Comparison of ENCODE assay signal across 9 cellular contexts in genomic region chr2:222423632-222424280, GRCh38. TPM values are rescaled to one million over a fixed set of nuclear protein-coding genes. Genes with fewer than 3 reads are reported as not detected.
DNase-seq lines count a peak whose midpoint lies in the region; ATAC-seq and TF ChIP-seq lines count a peak whose summit lies in the region.
"Had no signal": no experiment of that assay in that cellular context is flagged by ENCODE, and none has a peak within 500 bp of the region (broad histone marks: within the 10 kb centered on the region; RNA-seq: fewer than 3 reads in every experiment).

No MANE protein-coding gene starts in this region.

- H3K4me3 ChIP-seq in esophagus squamous epithelium (peak overlapping the region; percentile 62 to 97 (median 76)), skin epidermis (peak overlapping the region; percentile 49 to 86 (median 60))

- peaks cover 7 to 57% (median 18%) of the 10 kb centered on the region in 3 donors for H3K4me1 ChIP-seq in esophagus squamous epithelium

- H3K27ac ChIP-seq in esophagus squamous epithelium = peak overlapping the region; percentile 80 to 95 (median 88)
- peak overlapping the region in 19 of 21 experiments; percentile 39 to 91 (median 80) for H3K27ac ChIP-seq in skin epidermis
- H3K27ac ChIP-seq: C4-2B had no signal

- peaks cover 0 to 47% (median 2%) of the 10 kb centered on the region in 4 donors for H3K27me3 ChIP-seq in esophagus squamous epithelium

- H3K36me3 ChIP-seq in esophagus squamous epithelium = no peaks in the 10 kb centered on the region

- no peaks in the 10 kb centered on the region for H3K9me3 ChIP-seq in esophagus squamous epithelium

- TF ChIP-seq CTCF in esophagus squamous epithelium (IDR thresholded peaks at IDR 0.05) = no peak

- TF ChIP-seq POLR2A in esophagus squamous epithelium (IDR thresholded peaks at IDR 0.05) = no peak

- 14 to 18% methylated on average over 4 to 5 of the region's 23 CpGs for WGBS in esophagus squamous epithelium, 2 donors

- intact Hi-C loops in Right ventricle myocardium superior (cut with DNase I) (no loop called here), Right ventricle myocardium inferior (cut with DNase I) (loop anchor here (2.0 to 10.0 kb wide), 2 partner anchors 103 to 141 kb away; a partner anchor contains a TSS), esophagus squamous epithelium (cut with DNase I) (loop anchor here (5.0 kb wide), 1 partner anchor 101 kb away; a partner anchor contains a TSS)

- ATAC-seq in Right ventricle myocardium superior (ENCODE audit: poor library complexity) = peak; percentile 2
- no peak for ATAC-seq in Right ventricle myocardium inferior
- ATAC-seq in HG03175 (IDR thresholded peaks at IDR 0.05; ENCODE audit: unreplicated experiment) = peak; percentile 15

- DNase-seq in Right ventricle myocardium superior = no peak
- no peak for DNase-seq in Right ventricle myocardium inferior (ENCODE audit: missing footprints)
- peak; percentile 56 to 69 for DNase-seq in activated CD4-positive, alpha-beta T cell treated with anti-CD3 and anti-CD28 coated beads, Interleukin-2, amount 50 U/mL, for 4 hours
- DNase-seq in esophagus squamous epithelium (lab: John Stamatoyannopoulos, UW) = no peak
- no peak for DNase-seq in dedifferentiated amniotic fluid mesenchymal stem cell (ENCODE audit: extremely low spot score)
- DNase-seq in H4 (ENCODE audit: low spot score) = no peak

RNA-seq across cellular contexts. Expression of gene SGPP2, which starts 0.6 kb away (rescaled TPM):
- total RNA-seq in Right ventricle myocardium superior (15.3 TPM), Right ventricle myocardium inferior (19.0 TPM), esophagus squamous epithelium (10 to 100 TPM; 33.6 to 66.0 (median 49.4) TPM)
- total RNA-seq in H4 (2014; rRNA removed; shearing (Covaris generic)) = not detected in 2 replicates

Comparison
In these comparisons a context has a peak if more than half of its experiments do, and no peak if none do; other contexts are left out.
1. DNase-seq: peak in activated CD4-positive, alpha-beta T cell treated with anti-CD3 and anti-CD28 coated beads, Interleukin-2, amount 50 U/mL, for 4 hours (2 of 2); none in Right ventricle myocardium superior (single experiment), Right ventricle myocardium inferior (single experiment), esophagus squamous epithelium (single experiment), dedifferentiated amniotic fluid mesenchymal stem cell (single experiment) and H4 (single experiment).
2. RNA of gene SGPP2, which starts 0.6 kb away (total RNA-seq): 33.6 to 66.0 TPM in esophagus squamous epithelium, 19.0 TPM in Right ventricle myocardium inferior (single experiment) and 15.3 TPM in Right ventricle myocardium superior (single experiment); not detected in H4; every median in the first group is over 10 times any median in the second.